In genomic region chr5:130687085-130687733, GRCh38 we compare ENCODE assay signal across 16 cellular contexts.
DNase-seq lines count a peak whose midpoint lies in the region; ATAC-seq, FAIRE-seq and TF ChIP-seq lines count a peak whose summit lies in the region.
"Had no signal": no experiment of that assay in that cellular context is flagged by ENCODE, and none has a peak within 500 bp of the region (broad histone marks: within the 10 kb centered on the region; RNA-seq: fewer than 3 reads in every experiment).

No MANE protein-coding gene starts in this region.

- intact Hi-C loops in HepG2 (cut with micrococcal nuclease; ENCODE audit: unreplicated experiment) (no loop called here), right lobe of liver (cut with DNase I) (no loop called here), sigmoid colon (cut with DNase I) (no loop called here)

- H3K9me3 ChIP-seq in HepG2 (ENCODE audit: low read length) (no peaks in the 10 kb centered on the region), right lobe of liver (no peaks in the 10 kb centered on the region), sigmoid colon (no peaks in the 10 kb centered on the region), BE2C (no peaks in the 10 kb centered on the region)
- H3K9me3 ChIP-seq: BLaER1 had no signal

- H3K27ac ChIP-seq in HepG2 (ENCODE audit: extremely low read length, insufficient read depth, low read length) (no peak overlapping the region), right lobe of liver (no peak overlapping the region), sigmoid colon (no peak overlapping the region)
- H3K27ac ChIP-seq: BLaER1 had no signal

- H3K27ac Mint-ChIP-seq in nephron progenitor cell = peak overlapping the region; percentile 51
- H3K27ac Mint-ChIP-seq: CD14-positive monocyte; CD8-positive, alpha-beta T cell; H9 had no signal

- no TSS peak for BruUV-seq in HepG2 (replicated peaks; lab: Mats Ljungman, UMichigan)

- ATAC-seq in HepG2 (no peak), right lobe of liver (no peak)
- ATAC-seq: CD8-positive, alpha-beta T cell had no signal

- in situ Hi-C loops in HepG2 (cut with HindIII; ENCODE audit: extremely low pct_ligation_motif_present, low pct_unique_long_range_greater_than_20kb) = no loop called here

- no peaks in the 10 kb centered on the region for H3K36me3 ChIP-seq in HepG2 (replicated peaks in 1 of 2; ENCODE audit: control insufficient read depth in 1 of 2, insufficient read depth in 2 of 2, low read length in 2 of 2)
- no peaks in the 10 kb centered on the region for H3K36me3 ChIP-seq in right lobe of liver
- H3K36me3 ChIP-seq in sigmoid colon = no peaks in the 10 kb centered on the region
- H3K36me3 ChIP-seq in BE2C = no peaks in the 10 kb centered on the region
- H3K36me3 ChIP-seq: BLaER1 had no signal

- no peak for FAIRE-seq in HepG2 (lab: Jason Lieb, UNC)
- FAIRE-seq: H1 had no signal

- H3K4me1 ChIP-seq in HepG2 (ENCODE audit: insufficient read depth, low read length) (no peaks in the 10 kb centered on the region), right lobe of liver (no peaks in the 10 kb centered on the region), sigmoid colon (no peaks in the 10 kb centered on the region), BE2C (no peaks in the 10 kb centered on the region)

- H3K36me3 Mint-ChIP-seq in nephron progenitor cell (ENCODE audit: low read depth) = no peaks in the 10 kb centered on the region
- H3K36me3 Mint-ChIP-seq: CD14-positive monocyte; CD8-positive, alpha-beta T cell had no signal

- TF ChIP-seq POLR2A in HepG2 (IDR thresholded peaks at IDR 0.05; ENCODE audit: insufficient read depth in 1 of 2, low read depth in 2 of 2, low read length in 2 of 2) = no peak
- TF ChIP-seq POLR2A in right lobe of liver (IDR thresholded peaks at IDR 0.05) = no peak
- no peak for TF ChIP-seq POLR2A in sigmoid colon (IDR thresholded peaks at IDR 0.05)

- no peaks in the 10 kb centered on the region for H3K9me3 Mint-ChIP-seq in nephron progenitor cell
- H3K9me3 Mint-ChIP-seq: CD8-positive, alpha-beta T cell; H9 had no signal

- no peak overlapping the region for H3K9ac ChIP-seq in HepG2 (ENCODE audit: insufficient read depth, low read depth, low read length)
- H3K9ac ChIP-seq: BLaER1 had no signal

- H3K27me3 ChIP-seq in HepG2 (ENCODE audit: control insufficient read depth in 1 of 2, insufficient read depth in 2 of 2, low read length in 2 of 2) = no peaks in the 10 kb centered on the region
- no peaks in the 10 kb centered on the region for H3K27me3 ChIP-seq in right lobe of liver
- H3K27me3 ChIP-seq in sigmoid colon = no peaks in the 10 kb centered on the region
- no peaks in the 10 kb centered on the region; the same call in 1 of the 2 replicates for H3K27me3 ChIP-seq in BE2C
- H3K27me3 ChIP-seq: BLaER1 had no signal

- no peak overlapping the region for H2AFZ ChIP-seq in HepG2 (ENCODE audit: low read length)

- no peaks in the 10 kb centered on the region for H4K20me1 ChIP-seq in HepG2 (ENCODE audit: insufficient read depth, low read length)
- H4K20me1 ChIP-seq: BLaER1 had no signal

- H3K4me1 Mint-ChIP-seq in nephron progenitor cell = peaks cover 8% of the 10 kb centered on the region
- H3K4me1 Mint-ChIP-seq: CD14-positive monocyte, H9 had no signal

- H3K4me3 ChIP-seq in HepG2 (replicated peaks in 1 of 3; ENCODE audit: insufficient read depth in 1 of 3, low read depth in 2 of 3, low read length in 3 of 3) (no peak overlapping the region), right lobe of liver (no peak overlapping the region), sigmoid colon (no peak overlapping the region), BE2C (ENCODE audit: low read depth, low read length) (no peak overlapping the region)
- H3K4me3 ChIP-seq: BLaER1 had no signal

- no peak for TF ChIP-seq EP300 in HepG2 (IDR thresholded peaks at IDR 0.05; ENCODE audit: low read depth in 2 of 2, low read length in 2 of 2)
- TF ChIP-seq EP300 in HepG2 (CRISPR knock-in tag; IDR thresholded peaks at IDR 0.05; ENCODE audit: borderline replicate concordance) = no peak
- TF ChIP-seq EP300 in sigmoid colon (IDR thresholded peaks at IDR 0.05) = no peak

- no peaks in the 10 kb centered on the region for H3K79me2 ChIP-seq in HepG2 (ENCODE audit: insufficient read depth, low read length)

- no peak for TF ChIP-seq CTCF in HepG2 (CRISPR knock-in tag; IDR thresholded peaks at IDR 0.05)
- no peak for TF ChIP-seq CTCF in right lobe of liver (IDR thresholded peaks at IDR 0.05)
- TF ChIP-seq CTCF in nephron progenitor cell (IDR thresholded peaks at IDR 0.05) = no peak
- no peak for TF ChIP-seq CTCF in sigmoid colon (IDR thresholded peaks at IDR 0.05)
- TF ChIP-seq CTCF in BE2C (IDR thresholded peaks at IDR 0.05; ENCODE audit: low read depth, low read length) = no peak

- H3K27me3 Mint-ChIP-seq in nephron progenitor cell (ENCODE audit: low read depth, poor library complexity) = no peaks in the 10 kb centered on the region

- CTCF ChIA-PET in HepG2 (lab: Yijun Ruan, JAX; ENCODE audit: low intra/inter-chr PET ratio, low total read pairs) = no interaction called here

- H3K4me2 ChIP-seq in HepG2 (ENCODE audit: low read depth, low read length) = no peak overlapping the region
- H3K4me2 ChIP-seq: BLaER1 had no signal

- WGBS in HepG2 (ENCODE audit: low lambda C conversion rate) = 13% methylated on average over 7 of the region's 7 CpGs
- 44% methylated on average over 6 of the region's 7 CpGs for WGBS in right lobe of liver (ENCODE audit: insufficient coverage, low coverage, low lambda C conversion rate, missing lambda C conversion rate)
- WGBS in sigmoid colon, 2 donors = 81 to 87% methylated on average over 7 of the region's 7 CpGs

- POLR2A ChIA-PET in HepG2 (lab: Yijun Ruan, JAX) = no interaction called here

- no peak for TF ChIP-seq RAD21 in HepG2 (CRISPR knock-in tag; IDR thresholded peaks at IDR 0.05)

- H3K4me3 Mint-ChIP-seq in nephron progenitor cell = no peak overlapping the region
- H3K4me3 Mint-ChIP-seq: CD14-positive monocyte; CD8-positive, alpha-beta T cell; H9 had no signal

- no peak for DNase-seq in HepG2 (ENCODE audit: low spot score)
- no peak for DNase-seq in right lobe of liver
- DNase-seq in NCI-H510A (lab: John Stamatoyannopoulos, UW) = peak; percentile 13
- DNase-seq in nephron progenitor cell = no peak
- DNase-seq in sigmoid colon = no peak
- no peak for DNase-seq in dedifferentiated amniotic fluid mesenchymal stem cell (ENCODE audit: extremely low spot score)
- DNase-seq in BE2C = no peak
- DNase-seq: AML-193; Calu3; CD8-positive, alpha-beta T cell; DMS79 treated with DMSO at 0.1 percent for 48 hours; GF-D8; H9 had no signal

TF ChIP-seq in HepG2, 621 proteins besides CTCF, POLR2A, EP300 and RAD21:
- TF ChIP-seq ZFP62 (CRISPR knock-in tag; IDR thresholded peaks at IDR 0.05) (no peak), CEBPB (IDR thresholded peaks at IDR 0.05; ENCODE audit: borderline replicate concordance, low read depth, low read length) (peak; percentile 55)
